10 cellular contexts compared by ENCODE assay signal in the genomic region with DNA sequence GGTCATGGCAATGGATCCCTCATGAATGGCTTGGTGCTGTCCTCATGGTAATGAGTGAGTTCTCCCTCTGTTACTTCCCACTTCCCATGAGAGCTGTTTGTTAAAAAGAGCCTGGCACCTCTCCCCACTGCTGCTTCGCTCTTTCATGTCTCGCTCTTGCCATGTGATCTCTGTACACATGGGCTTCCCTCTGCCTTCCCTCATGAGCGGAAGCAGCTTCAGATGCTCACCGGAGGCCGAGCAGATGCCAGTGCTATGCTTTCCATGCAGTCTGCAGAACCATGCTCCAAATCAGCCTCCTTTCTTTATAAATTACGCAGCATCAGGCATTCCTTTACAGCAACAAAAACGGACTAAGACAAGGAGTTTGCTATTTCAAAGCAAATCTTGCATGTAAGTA. TPM values are rescaled to one million over a fixed set of nuclear protein-coding genes. Genes with fewer than 3 reads are reported as not detected.
DNase-seq lines count a peak whose midpoint lies in the region; ATAC-seq and TF ChIP-seq lines count a peak whose summit lies in the region.
"Had no signal": no experiment of that assay in that cellular context is flagged by ENCODE, and none has a peak within 500 bp of the region (broad histone marks: within the 10 kb centered on the region; RNA-seq: fewer than 3 reads in every experiment).

No MANE protein-coding gene starts in this region.

- H3K4me3 Mint-ChIP-seq in activated T-helper 2 cell treated with anti-CD3 and anti-CD28 coated beads, Interferon-gamma antibody, Interleukin-2, Interleukin-4, amounts not matched to agents 10 μg/mL and 5 μg/mL and 100 μg/mL, durations not matched to agents 14 hours and 24 hours and 36 hours (ENCODE audit: low read depth), result no peak overlapping the region
- H3K4me3 Mint-ChIP-seq in endothelial cell (ENCODE audit: unreplicated experiment), result peak overlapping the region; percentile 17
- no peak overlapping the region for H3K4me3 Mint-ChIP-seq in stimulated activated memory B cell treated with anti-CD40 and anti-IgM and Interleukin-4, amounts not matched to agents 10 μg/mL and 1 μg/mL and 100 μg/mL, for 72 hours
- H3K4me3 Mint-ChIP-seq: CD4-positive, alpha-beta T cell had no signal

- peak overlapping the region; percentile 20 for H3K27ac Mint-ChIP-seq in activated T-helper 2 cell treated with anti-CD3 and anti-CD28 coated beads, Interferon-gamma antibody, Interleukin-2, Interleukin-4, amounts not matched to agents 10 μg/mL and 5 μg/mL and 100 μg/mL, durations not matched to agents 14 hours and 24 hours and 36 hours
- no peak overlapping the region for H3K27ac Mint-ChIP-seq in endothelial cell (ENCODE audit: unreplicated experiment)
- H3K27ac Mint-ChIP-seq in stimulated activated memory B cell treated with anti-CD40 and anti-IgM and Interleukin-4, amounts not matched to agents 10 μg/mL and 1 μg/mL and 100 μg/mL, for 72 hours, result peak overlapping the region; percentile 7

- no peak for TF ChIP-seq CTCF in endothelial cell (IDR thresholded peaks at IDR 0.05; ENCODE audit: unreplicated experiment)

- H3K36me3 Mint-ChIP-seq in activated T-helper 2 cell treated with anti-CD3 and anti-CD28 coated beads, Interferon-gamma antibody, Interleukin-2, Interleukin-4, amounts not matched to agents 10 μg/mL and 5 μg/mL and 100 μg/mL, durations not matched to agents 14 hours and 24 hours and 36 hours (ENCODE audit: low read depth), result peaks cover 50% of the 10 kb centered on the region
- H3K36me3 Mint-ChIP-seq in endothelial cell (ENCODE audit: low read depth, unreplicated experiment), result peaks cover 19% of the 10 kb centered on the region
- peaks cover 52% of the 10 kb centered on the region for H3K36me3 Mint-ChIP-seq in stimulated activated memory B cell treated with anti-CD40 and anti-IgM and Interleukin-4, amounts not matched to agents 10 μg/mL and 1 μg/mL and 100 μg/mL, for 72 hours

- no peaks in the 10 kb centered on the region for H3K4me1 Mint-ChIP-seq in activated T-helper 2 cell treated with anti-CD3 and anti-CD28 coated beads, Interferon-gamma antibody, Interleukin-2, Interleukin-4, amounts not matched to agents 10 μg/mL and 5 μg/mL and 100 μg/mL, durations not matched to agents 14 hours and 24 hours and 36 hours (ENCODE audit: low read depth)
- H3K4me1 Mint-ChIP-seq in endothelial cell (ENCODE audit: unreplicated experiment), result no peaks in the 10 kb centered on the region
- H3K4me1 Mint-ChIP-seq in stimulated activated memory B cell treated with anti-CD40 and anti-IgM and Interleukin-4, amounts not matched to agents 10 μg/mL and 1 μg/mL and 100 μg/mL, for 72 hours, result peaks cover 12% of the 10 kb centered on the region

- no peak for ATAC-seq in stimulated activated memory B cell treated with anti-CD40 and anti-IgM and Interleukin-4, amounts not matched to agents 10 μg/mL and 1 μg/mL and 100 μg/mL, for 72 hours
- no peak for ATAC-seq in GM21825 (IDR thresholded peaks at IDR 0.05; ENCODE audit: unreplicated experiment)

- peak; percentile 74 for DNase-seq in Ammon's horn (ENCODE audit: low spot score)
- no peak for DNase-seq in activated T-helper 2 cell treated with anti-CD3 and anti-CD28 coated beads, Interferon-gamma antibody, Interleukin-2, Interleukin-4, amounts not matched to agents 10 μg/mL and 5 μg/mL and 100 μg/mL, durations not matched to agents 14 hours and 24 hours and 36 hours (ENCODE audit: low spot score)
- DNase-seq in endothelial cell (ENCODE audit: low spot score), result no peak
- no peak for DNase-seq in NCI-H226
- no peak for DNase-seq in HK-2 (ENCODE audit: unreplicated experiment)
- DNase-seq: Caco-2; CD4-positive, alpha-beta T cell; GM23248 had no signal

- no peaks in the 10 kb centered on the region for H3K27me3 Mint-ChIP-seq in activated T-helper 2 cell treated with anti-CD3 and anti-CD28 coated beads, Interferon-gamma antibody, Interleukin-2, Interleukin-4, amounts not matched to agents 10 μg/mL and 5 μg/mL and 100 μg/mL, durations not matched to agents 14 hours and 24 hours and 36 hours (ENCODE audit: low read depth)
- no peaks in the 10 kb centered on the region for H3K27me3 Mint-ChIP-seq in endothelial cell (ENCODE audit: unreplicated experiment)
- H3K27me3 Mint-ChIP-seq in stimulated activated memory B cell treated with anti-CD40 and anti-IgM and Interleukin-4, amounts not matched to agents 10 μg/mL and 1 μg/mL and 100 μg/mL, for 72 hours, result no peaks in the 10 kb centered on the region
- H3K27me3 Mint-ChIP-seq: CD4-positive, alpha-beta T cell had no signal

- no peaks in the 10 kb centered on the region for H3K9me3 Mint-ChIP-seq in activated T-helper 2 cell treated with anti-CD3 and anti-CD28 coated beads, Interferon-gamma antibody, Interleukin-2, Interleukin-4, amounts not matched to agents 10 μg/mL and 5 μg/mL and 100 μg/mL, durations not matched to agents 14 hours and 24 hours and 36 hours
- no peaks in the 10 kb centered on the region for H3K9me3 Mint-ChIP-seq in endothelial cell (ENCODE audit: unreplicated experiment)
- H3K9me3 Mint-ChIP-seq in stimulated activated memory B cell treated with anti-CD40 and anti-IgM and Interleukin-4, amounts not matched to agents 10 μg/mL and 1 μg/mL and 100 μg/mL, for 72 hours, result no peaks in the 10 kb centered on the region
- H3K9me3 Mint-ChIP-seq: CD4-positive, alpha-beta T cell had no signal

- intact Hi-C loops in activated T-helper 2 cell treated with anti-CD3 and anti-CD28 coated beads, Interferon-gamma antibody, Interleukin-2, Interleukin-4, amounts not matched to agents 10 μg/mL and 5 μg/mL and 100 μg/mL, durations not matched to agents 14 hours and 24 hours and 36 hours (cut with micrococcal nuclease), result no loop called here

RNA-seq across cellular contexts. Expression of a gene that starts 14.9 kb away (rescaled TPM):
- 46.9 and 50.9 TPM in 2 replicates for total RNA-seq in activated T-helper 2 cell treated with anti-CD3 and anti-CD28 coated beads, Interferon-gamma antibody, Interleukin-2, Interleukin-4, amounts not matched to agents 10 μg/mL and 5 μg/mL and 100 μg/mL, durations not matched to agents 14 hours and 24 hours and 36 hours
- 47.1 TPM for total RNA-seq in endothelial cell (ENCODE audit: unreplicated experiment)
